ENCODE assay signal across 23 cellular contexts in the genomic region with DNA sequence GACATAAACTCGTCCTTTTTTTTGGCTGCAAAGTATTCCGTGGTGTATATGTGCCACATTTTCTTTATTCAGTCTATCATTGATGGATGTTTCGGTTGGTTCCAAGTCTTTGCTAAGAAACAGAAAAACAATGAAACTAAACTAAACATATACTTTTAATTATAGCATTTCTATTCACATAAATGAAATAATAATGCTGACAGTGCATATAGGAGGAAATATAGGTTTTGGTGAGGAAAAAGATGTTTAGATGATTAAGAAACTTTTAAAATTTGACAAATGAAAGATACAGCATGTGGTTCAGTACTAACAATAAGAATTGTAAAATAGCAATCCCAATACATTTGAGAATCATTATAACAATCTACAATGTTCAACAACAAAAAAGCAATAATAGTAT.
"Had no signal": no experiment of that assay in that cellular context is flagged by ENCODE, and none has a peak within 500 bp of the region (broad histone marks: within the 10 kb centered on the region; RNA-seq: fewer than 3 reads in every experiment).

No MANE protein-coding gene starts in this region.

- H3K4me1 ChIP-seq: adrenal gland, body of pancreas, Peyer's patch, SJSA1 had no signal

- H3K27me3 ChIP-seq: adrenal gland, body of pancreas, Peyer's patch, SJSA1 had no signal

- ATAC-seq: activated CD4-positive, CD25-positive, alpha-beta regulatory T cell treated with anti-CD3 and anti-CD28 coated beads, Interleukin-2, amount 50 U/mL, for 24 hours; activated CD8-positive, alpha-beta T cell treated with anti-CD3 and anti-CD28 coated beads for 36 hours; activated T-cell treated with anti-CD3 and anti-CD28 coated beads, Interleukin-2, amount 50 U/mL, for 72 hours; body of pancreas had no signal

- H3K9me3 ChIP-seq: adrenal gland, body of pancreas, Peyer's patch, SJSA1 had no signal

- H3K36me3 Mint-ChIP-seq: activated naive CD8-positive, alpha-beta T cell treated with anti-CD3 and anti-CD28 coated beads, Interleukin-2, amount 10 ng/mL, durations not matched to agents 7 days and 5 days had no signal

- H3K4me1 Mint-ChIP-seq: activated naive CD8-positive, alpha-beta T cell treated with anti-CD3 and anti-CD28 coated beads, Interleukin-2, amount 10 ng/mL, durations not matched to agents 7 days and 5 days; central memory CD8-positive, alpha-beta T cell had no signal

- H3K4me3 Mint-ChIP-seq: activated CD8-positive, alpha-beta T cell treated with anti-CD3 and anti-CD28 coated beads for 36 hours; activated naive CD8-positive, alpha-beta T cell treated with anti-CD3 and anti-CD28 coated beads, Interleukin-2, amount 10 ng/mL, durations not matched to agents 7 days and 5 days; activated T-cell treated with anti-CD3 and anti-CD28 coated beads, Interleukin-2, amount 50 U/mL, for 72 hours; central memory CD8-positive, alpha-beta T cell; T-helper 1 cell treated with Interleukin-12 subunit alpha and Interleukin-12 subunit beta and Interleukin-4 antibody, amounts not matched to agents 30 μg/mL and 1 μg/mL, for 36 hours had no signal

- H3K4me3 ChIP-seq: adrenal gland, body of pancreas, Peyer's patch, SJSA1 had no signal

- DNase-seq: activated CD4-positive, alpha-beta T cell treated with anti-CD3 and anti-CD28 coated beads for 4 hours; activated CD8-positive, alpha-beta memory T cell treated with anti-CD3 and anti-CD28 coated beads, Interleukin-2, amount 50 U/mL, for 4 hours; activated CD8-positive, alpha-beta T cell treated with anti-CD3 and anti-CD28 coated beads for 36 hours; activated naive CD4-positive, alpha-beta T cell treated with anti-CD3 and anti-CD28 coated beads, Interleukin-2, amount 50 U/mL, for 16 hours; activated naive CD8-positive, alpha-beta T cell treated with anti-CD3 and anti-CD28 coated beads, Interleukin-2, amount 10 ng/mL, durations not matched to agents 7 days and 5 days; activated T-cell treated with anti-CD3 and anti-CD28 coated beads, Interleukin-2, amount 50 U/mL, for 72 hours; adrenal gland; aorta; body of pancreas; Kasumi-1; NCI-H1048; NCI-H187 treated with DMSO at 0.1 percent for 48 hours; NCI-H2227 treated with DMSO at 0.1 percent for 48 hours; NCI-H446 treated with DMSO at 0.1 percent for 48 hours; NCI-H524 treated with DMSO at 0.1 percent for 48 hours; NCI-H82; Peyer's patch had no signal

- H3K27ac ChIP-seq: adrenal gland, body of pancreas, Peyer's patch, RWPE1, SJSA1 had no signal

- H3K27me3 Mint-ChIP-seq: activated CD8-positive, alpha-beta T cell treated with anti-CD3 and anti-CD28 coated beads for 36 hours; activated naive CD8-positive, alpha-beta T cell treated with anti-CD3 and anti-CD28 coated beads, Interleukin-2, amount 10 ng/mL, durations not matched to agents 7 days and 5 days; central memory CD8-positive, alpha-beta T cell had no signal

- H3K36me3 ChIP-seq: adrenal gland, Peyer's patch, SJSA1 had no signal

- H3K27ac Mint-ChIP-seq: activated CD8-positive, alpha-beta T cell treated with anti-CD3 and anti-CD28 coated beads for 36 hours; activated naive CD8-positive, alpha-beta T cell treated with anti-CD3 and anti-CD28 coated beads, Interleukin-2, amount 10 ng/mL, durations not matched to agents 7 days and 5 days; activated T-cell treated with anti-CD3 and anti-CD28 coated beads, Interleukin-2, amount 50 U/mL, for 72 hours; activated T-helper 2 cell treated with anti-CD3 and anti-CD28 coated beads, Interferon-gamma antibody, Interleukin-2, Interleukin-4, amounts not matched to agents 10 μg/mL and 5 μg/mL and 100 μg/mL, durations not matched to agents 14 hours and 24 hours and 36 hours; T-helper 1 cell treated with Interleukin-12 subunit alpha and Interleukin-12 subunit beta and Interleukin-4 antibody, amounts not matched to agents 30 μg/mL and 1 μg/mL, for 36 hours had no signal
